ENCODE assay signal across 1 cellular context in genomic region chr3:58034738-58035511, GRCh38.
TF ChIP-seq lines count a peak whose summit lies in the region.

No MANE protein-coding gene starts in this region.

TF ChIP-seq in HepG2, 621 proteins besides CTCF, POLR2A, EP300 and RAD21 (continued from another document):
- TF ChIP-seq TP53 (CRISPR knock-in tag; conservative IDR thresholded peaks at IDR 0.05) (no peak), SIX1 (CRISPR knock-in tag; IDR thresholded peaks at IDR 0.05; ENCODE audit: borderline replicate concordance) (no peak), ZNF274 (CRISPR knock-in tag; IDR thresholded peaks at IDR 0.05) (no peak), LRRFIP1 (CRISPR knock-in tag; conservative IDR thresholded peaks at IDR 0.05) (no peak), SOX6 (IDR thresholded peaks at IDR 0.05) (no peak), SOX6 (CRISPR knock-in tag; IDR thresholded peaks at IDR 0.05) (peak; percentile 24; the same call in 1 of the 2 replicates), SOX13 (IDR thresholded peaks at IDR 0.05) (no peak), SOX13 (CRISPR knock-in tag; conservative IDR thresholded peaks at IDR 0.05 in 1 of 2, IDR thresholded peaks at IDR 0.05 in 1 of 2) (peak in 1 of 2 experiments; percentile 49; a peak in 2 of 4 replicates)
- TF ChIP-seq, protein P1, sequence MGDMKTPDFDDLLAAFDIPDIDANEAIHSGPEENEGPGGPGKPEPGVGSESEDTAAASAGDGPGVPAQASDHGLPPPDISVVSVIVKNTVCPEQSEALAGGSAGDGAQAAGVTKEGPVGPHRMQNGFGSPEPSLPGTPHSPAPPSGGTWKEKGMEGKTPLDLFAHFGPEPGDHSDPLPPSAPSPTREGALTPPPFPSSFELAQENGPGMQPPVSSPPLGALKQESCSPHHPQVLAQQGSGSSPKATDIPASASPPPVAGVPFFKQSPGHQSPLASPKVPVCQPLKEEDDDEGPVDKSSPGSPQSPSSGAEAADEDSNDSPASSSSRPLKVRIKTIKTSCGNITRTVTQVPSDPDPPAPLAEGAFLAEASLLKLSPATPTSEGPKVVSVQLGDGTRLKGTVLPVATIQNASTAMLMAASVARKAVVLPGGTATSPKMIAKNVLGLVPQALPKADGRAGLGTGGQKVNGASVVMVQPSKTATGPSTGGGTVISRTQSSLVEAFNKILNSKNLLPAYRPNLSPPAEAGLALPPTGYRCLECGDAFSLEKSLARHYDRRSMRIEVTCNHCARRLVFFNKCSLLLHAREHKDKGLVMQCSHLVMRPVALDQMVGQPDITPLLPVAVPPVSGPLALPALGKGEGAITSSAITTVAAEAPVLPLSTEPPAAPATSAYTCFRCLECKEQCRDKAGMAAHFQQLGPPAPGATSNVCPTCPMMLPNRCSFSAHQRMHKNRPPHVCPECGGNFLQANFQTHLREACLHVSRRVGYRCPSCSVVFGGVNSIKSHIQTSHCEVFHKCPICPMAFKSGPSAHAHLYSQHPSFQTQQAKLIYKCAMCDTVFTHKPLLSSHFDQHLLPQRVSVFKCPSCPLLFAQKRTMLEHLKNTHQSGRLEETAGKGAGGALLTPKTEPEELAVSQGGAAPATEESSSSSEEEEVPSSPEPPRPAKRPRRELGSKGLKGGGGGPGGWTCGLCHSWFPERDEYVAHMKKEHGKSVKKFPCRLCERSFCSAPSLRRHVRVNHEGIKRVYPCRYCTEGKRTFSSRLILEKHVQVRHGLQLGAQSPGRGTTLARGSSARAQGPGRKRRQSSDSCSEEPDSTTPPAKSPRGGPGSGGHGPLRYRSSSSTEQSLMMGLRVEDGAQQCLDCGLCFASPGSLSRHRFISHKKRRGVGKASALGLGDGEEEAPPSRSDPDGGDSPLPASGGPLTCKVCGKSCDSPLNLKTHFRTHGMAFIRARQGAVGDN (CRISPR knock-in tag; IDR thresholded peaks at IDR 0.05), result peak; percentile 40
TF ChIP-seq in HepG2: peak in this region for 6.
